In genomic region chr2:169222665-169223064, GRCh38 we compare ENCODE assay signal across 15 cellular contexts.
A peak's percentile ranks its signal among the peaks of the same experiment; 100 is the strongest.
DNase-seq lines count a peak whose midpoint lies in the region; ATAC-seq and TF ChIP-seq lines count a peak whose summit lies in the region.
"Had no signal": no experiment of that assay in that cellular context is flagged by ENCODE, and none has a peak within 500 bp of the region (broad histone marks: within the 10 kb centered on the region; RNA-seq: fewer than 3 reads in every experiment).

No MANE protein-coding gene starts in this region.

- TF ChIP-seq POLR2A in Peyer's patch (IDR thresholded peaks at IDR 0.05), result no peak

- TF ChIP-seq CTCF in GM13976 (IDR thresholded peaks at IDR 0.05; ENCODE audit: borderline replicate concordance, control extremely low read depth, extremely low read depth, insufficient read depth, missing control alignments) (no peak), Peyer's patch (IDR thresholded peaks at IDR 0.05) (no peak)

- no peaks in the 10 kb centered on the region for H3K9me3 ChIP-seq in Peyer's patch

- no peak overlapping the region for H3K27ac ChIP-seq in Peyer's patch

- no peak for DNase-seq in activated CD4-positive, CD25-positive, alpha-beta regulatory T cell treated with anti-CD3 and anti-CD28 coated beads, Interleukin-2, amount 50 U/mL, for 72 hours
- peak; percentile 78 for DNase-seq in kidney glomerular epithelial cell (lab: John Stamatoyannopoulos, UW)
- no peak for DNase-seq in GM13976 (ENCODE audit: low spot score)
- DNase-seq in activated effector memory CD4-positive, alpha-beta T cell treated with Interleukin-2 at 50 U/mL for 16 hours, result no peak
- DNase-seq in Peyer's patch, result no peak
- DNase-seq: activated B cell treated with CpG ODN at 0.5 μM for 24 hours; activated effector memory CD4-positive, alpha-beta T cell treated with anti-CD3 and anti-CD28 coated beads, Interleukin-2, amount 50 U/mL, for 16 hours; central memory CD4-positive, alpha-beta T cell; Kasumi-1; natural killer cell; Right ventricle myocardium superior; stimulated activated CD4-positive, alpha-beta T cell treated with anti-CD3 and anti-CD28 coated beads, Interleukin-12 subunit alpha, Interleukin-12 subunit beta, amount 100 ng/mL, for 4 hours had no signal

- in situ Hi-C loops in GM13976 (cut with MboI; ENCODE audit: low sequenced_read_pairs, unreplicated experiment), result no loop called here

- no peaks in the 10 kb centered on the region for H3K36me3 ChIP-seq in Peyer's patch

- H3K4me1 ChIP-seq in Peyer's patch, result no peaks in the 10 kb centered on the region

- ATAC-seq in activated CD4-positive, CD25-positive, alpha-beta regulatory T cell treated with anti-CD3 and anti-CD28 coated beads, Interleukin-2, amount 50 U/mL, for 24 hours, result peak; percentile 28 to 60
- peak; percentile 75 for ATAC-seq in GM21786 (IDR thresholded peaks at IDR 0.05; ENCODE audit: unreplicated experiment)
- ATAC-seq in HG03558 (IDR thresholded peaks at IDR 0.05; ENCODE audit: extremely low read depth, unreplicated experiment), result peak; percentile 92
- ATAC-seq: natural killer cell had no signal

- H3K4me3 ChIP-seq in Peyer's patch, result no peak overlapping the region

- H3K27me3 ChIP-seq in Peyer's patch, result no peaks in the 10 kb centered on the region
